In the genomic region with DNA sequence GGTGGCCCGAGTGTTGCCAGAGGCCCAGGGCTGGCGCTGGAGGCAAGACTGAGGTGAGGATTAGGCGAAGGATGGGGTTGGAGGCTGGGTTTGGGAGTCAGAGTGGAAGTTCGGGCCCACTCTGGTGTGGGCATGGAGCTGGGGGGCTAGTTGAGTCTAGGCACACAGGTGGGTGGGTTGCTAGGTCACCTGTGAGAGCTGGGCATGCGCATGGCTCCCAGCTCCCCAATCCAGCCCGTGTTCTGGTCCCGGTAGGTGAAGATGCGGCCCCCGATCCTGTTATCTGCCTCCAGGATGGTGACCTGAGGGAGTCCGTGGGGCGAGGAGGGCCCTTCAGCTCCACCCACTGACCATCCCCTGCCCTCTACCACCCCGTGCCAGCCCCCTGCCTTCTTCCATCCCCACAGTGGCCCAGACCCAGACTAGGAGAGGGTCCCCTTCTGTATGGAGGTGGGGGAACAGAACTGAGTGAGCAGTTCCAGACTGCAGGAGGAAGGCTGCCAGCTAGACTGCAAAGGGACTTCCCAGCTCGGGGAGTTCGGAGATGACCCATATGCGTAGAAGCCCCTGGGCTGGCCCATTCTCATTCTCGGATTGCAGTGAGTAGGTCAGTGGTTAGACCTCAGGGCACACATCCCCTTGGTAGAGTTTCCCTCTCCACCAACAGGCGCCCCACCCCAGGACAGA, we compare ENCODE assay signal across 2 cellular contexts.
TF ChIP-seq lines count a peak whose summit lies in the region.

No MANE protein-coding gene starts in this region.

TF ChIP-seq in IMR-90, 13 proteins besides CTCF, POLR2A, EP300 and RAD21:
- TF ChIP-seq CEBPB (IDR thresholded peaks at IDR 0.05; ENCODE audit: low read depth, low read length) (no peak), MAZ (IDR thresholded peaks at IDR 0.05; ENCODE audit: borderline replicate concordance, low read depth, low read length) (no peak), BHLHE40 (IDR thresholded peaks at IDR 0.05; ENCODE audit: low read depth, low read length) (no peak), MXI1 (IDR thresholded peaks at IDR 0.05; ENCODE audit: borderline replicate concordance, low read depth, low read length) (no peak), RFX5 (IDR thresholded peaks at IDR 0.05; ENCODE audit: low read depth, low read length) (no peak), NFE2L2 (IDR thresholded peaks at IDR 0.05; ENCODE audit: low read depth, low read length) (no peak), CHD1 (IDR thresholded peaks at IDR 0.05; ENCODE audit: low read depth, low read length) (no peak), RCOR1 (IDR thresholded peaks at IDR 0.05; ENCODE audit: insufficient replicate concordance, low read length) (no peak), FOS (IDR thresholded peaks at IDR 0.05; ENCODE audit: low read depth, low read length) (no peak)
- TF ChIP-seq, protein P1, sequence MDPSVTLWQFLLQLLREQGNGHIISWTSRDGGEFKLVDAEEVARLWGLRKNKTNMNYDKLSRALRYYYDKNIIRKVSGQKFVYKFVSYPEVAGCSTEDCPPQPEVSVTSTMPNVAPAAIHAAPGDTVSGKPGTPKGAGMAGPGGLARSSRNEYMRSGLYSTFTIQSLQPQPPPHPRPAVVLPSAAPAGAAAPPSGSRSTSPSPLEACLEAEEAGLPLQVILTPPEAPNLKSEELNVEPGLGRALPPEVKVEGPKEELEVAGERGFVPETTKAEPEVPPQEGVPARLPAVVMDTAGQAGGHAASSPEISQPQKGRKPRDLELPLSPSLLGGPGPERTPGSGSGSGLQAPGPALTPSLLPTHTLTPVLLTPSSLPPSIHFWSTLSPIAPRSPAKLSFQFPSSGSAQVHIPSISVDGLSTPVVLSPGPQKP (IDR thresholded peaks at IDR 0.05; ENCODE audit: borderline replicate concordance, low read depth, low read length) = no peak
- TF ChIP-seq, protein P2, sequence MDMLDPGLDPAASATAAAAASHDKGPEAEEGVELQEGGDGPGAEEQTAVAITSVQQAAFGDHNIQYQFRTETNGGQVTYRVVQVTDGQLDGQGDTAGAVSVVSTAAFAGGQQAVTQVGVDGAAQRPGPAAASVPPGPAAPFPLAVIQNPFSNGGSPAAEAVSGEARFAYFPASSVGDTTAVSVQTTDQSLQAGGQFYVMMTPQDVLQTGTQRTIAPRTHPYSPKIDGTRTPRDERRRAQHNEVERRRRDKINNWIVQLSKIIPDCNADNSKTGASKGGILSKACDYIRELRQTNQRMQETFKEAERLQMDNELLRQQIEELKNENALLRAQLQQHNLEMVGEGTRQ (IDR thresholded peaks at IDR 0.05; ENCODE audit: low read depth, low read length) = no peak

TF ChIP-seq in GM12878, 131 proteins besides CTCF, POLR2A, EP300 and RAD21 (continues in another document):
- TF ChIP-seq, protein P3, sequence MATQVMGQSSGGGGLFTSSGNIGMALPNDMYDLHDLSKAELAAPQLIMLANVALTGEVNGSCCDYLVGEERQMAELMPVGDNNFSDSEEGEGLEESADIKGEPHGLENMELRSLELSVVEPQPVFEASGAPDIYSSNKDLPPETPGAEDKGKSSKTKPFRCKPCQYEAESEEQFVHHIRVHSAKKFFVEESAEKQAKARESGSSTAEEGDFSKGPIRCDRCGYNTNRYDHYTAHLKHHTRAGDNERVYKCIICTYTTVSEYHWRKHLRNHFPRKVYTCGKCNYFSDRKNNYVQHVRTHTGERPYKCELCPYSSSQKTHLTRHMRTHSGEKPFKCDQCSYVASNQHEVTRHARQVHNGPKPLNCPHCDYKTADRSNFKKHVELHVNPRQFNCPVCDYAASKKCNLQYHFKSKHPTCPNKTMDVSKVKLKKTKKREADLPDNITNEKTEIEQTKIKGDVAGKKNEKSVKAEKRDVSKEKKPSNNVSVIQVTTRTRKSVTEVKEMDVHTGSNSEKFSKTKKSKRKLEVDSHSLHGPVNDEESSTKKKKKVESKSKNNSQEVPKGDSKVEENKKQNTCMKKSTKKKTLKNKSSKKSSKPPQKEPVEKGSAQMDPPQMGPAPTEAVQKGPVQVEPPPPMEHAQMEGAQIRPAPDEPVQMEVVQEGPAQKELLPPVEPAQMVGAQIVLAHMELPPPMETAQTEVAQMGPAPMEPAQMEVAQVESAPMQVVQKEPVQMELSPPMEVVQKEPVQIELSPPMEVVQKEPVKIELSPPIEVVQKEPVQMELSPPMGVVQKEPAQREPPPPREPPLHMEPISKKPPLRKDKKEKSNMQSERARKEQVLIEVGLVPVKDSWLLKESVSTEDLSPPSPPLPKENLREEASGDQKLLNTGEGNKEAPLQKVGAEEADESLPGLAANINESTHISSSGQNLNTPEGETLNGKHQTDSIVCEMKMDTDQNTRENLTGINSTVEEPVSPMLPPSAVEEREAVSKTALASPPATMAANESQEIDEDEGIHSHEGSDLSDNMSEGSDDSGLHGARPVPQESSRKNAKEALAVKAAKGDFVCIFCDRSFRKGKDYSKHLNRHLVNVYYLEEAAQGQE (IDR thresholded peaks at IDR 0.05; ENCODE audit: low read depth, low read length) = no peak
- TF ChIP-seq TCF3 (IDR thresholded peaks at IDR 0.05; ENCODE audit: borderline replicate concordance, insufficient read depth, low read depth, low read length) (no peak), ETV6 (conservative IDR thresholded peaks at IDR 0.05 in 1 of 2, IDR thresholded peaks at IDR 0.05 in 1 of 2; ENCODE audit: borderline replicate concordance in 1 of 2, low read depth in 1 of 2) (peak in 1 of 2 experiments; percentile 52; a peak in 2 of 4 replicates), ZNF207 (IDR thresholded peaks at IDR 0.05; ENCODE audit: borderline replicate concordance) (no peak), ASH2L (IDR thresholded peaks at IDR 0.05; ENCODE audit: borderline replicate concordance, low read depth) (no peak), RELA (IDR thresholded peaks at IDR 0.05; ENCODE audit: borderline replicate concordance, partially characterized antibody) (peak; percentile 94), KLF5 (IDR thresholded peaks at IDR 0.05; ENCODE audit: partially characterized antibody) (no peak), POLR2AphosphoS5 (IDR thresholded peaks at IDR 0.05; ENCODE audit: low read length) (peak; percentile 76), SMC3 (IDR thresholded peaks at IDR 0.05; ENCODE audit: borderline replicate concordance, low read length) (no peak), NRF1 (conservative IDR thresholded peaks at IDR 0.05; ENCODE audit: low read depth, low read length) (no peak), IKZF2 (IDR thresholded peaks at IDR 0.05) (peak; percentile 73 to 81; a peak in 3 of 4 replicates), CHD2 (IDR thresholded peaks at IDR 0.05; ENCODE audit: borderline replicate concordance, low read depth, low read length) (peak; percentile 59; the same call in 1 of the 2 replicates), STAT1 (conservative IDR thresholded peaks at IDR 0.05) (no peak), HDAC2 (IDR thresholded peaks at IDR 0.05) (no peak), MYC (IDR thresholded peaks at IDR 0.05; ENCODE audit: insufficient read depth, insufficient read length, insufficient replicate concordance, low read length, severe bottlenecking) (no peak), RCOR1 (conservative IDR thresholded peaks at IDR 0.05; ENCODE audit: low read depth, low read length) (0 out of 2 replicates have a peak, but pooled peaks have one; percentile 24), CREM (IDR thresholded peaks at IDR 0.05; ENCODE audit: low read depth) (peak; percentile 40; the same call in 1 of the 2 replicates), EED (IDR thresholded peaks at IDR 0.05; ENCODE audit: low read depth) (peak; percentile 93), SRF (IDR thresholded peaks at IDR 0.05; ENCODE audit: low read depth in 2 of 2, low read length in 2 of 2) (no peak), TARDBP (IDR thresholded peaks at IDR 0.05; ENCODE audit: borderline replicate concordance) (no peak), RBBP5 (conservative IDR thresholded peaks at IDR 0.05) (no peak), MTA3 (IDR thresholded peaks at IDR 0.05; ENCODE audit: borderline replicate concordance, low read length) (0 out of 2 replicates have a peak, but pooled peaks have one; percentile 44)
- TF ChIP-seq, protein P4, sequence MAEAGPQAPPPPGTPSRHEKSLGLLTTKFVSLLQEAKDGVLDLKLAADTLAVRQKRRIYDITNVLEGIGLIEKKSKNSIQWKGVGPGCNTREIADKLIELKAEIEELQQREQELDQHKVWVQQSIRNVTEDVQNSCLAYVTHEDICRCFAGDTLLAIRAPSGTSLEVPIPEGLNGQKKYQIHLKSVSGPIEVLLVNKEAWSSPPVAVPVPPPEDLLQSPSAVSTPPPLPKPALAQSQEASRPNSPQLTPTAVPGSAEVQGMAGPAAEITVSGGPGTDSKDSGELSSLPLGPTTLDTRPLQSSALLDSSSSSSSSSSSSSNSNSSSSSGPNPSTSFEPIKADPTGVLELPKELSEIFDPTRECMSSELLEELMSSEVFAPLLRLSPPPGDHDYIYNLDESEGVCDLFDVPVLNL (IDR thresholded peaks at IDR 0.05; ENCODE audit: low read depth, low read length) = no peak
- TF ChIP-seq, protein P5, sequence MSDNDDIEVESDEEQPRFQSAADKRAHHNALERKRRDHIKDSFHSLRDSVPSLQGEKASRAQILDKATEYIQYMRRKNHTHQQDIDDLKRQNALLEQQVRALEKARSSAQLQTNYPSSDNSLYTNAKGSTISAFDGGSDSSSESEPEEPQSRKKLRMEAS (IDR thresholded peaks at IDR 0.05; ENCODE audit: low read depth, low read length) = no peak
- TF ChIP-seq, protein P1 (IDR thresholded peaks at IDR 0.05; ENCODE audit: low read depth, low read length) = no peak
- TF ChIP-seq, protein P6, sequence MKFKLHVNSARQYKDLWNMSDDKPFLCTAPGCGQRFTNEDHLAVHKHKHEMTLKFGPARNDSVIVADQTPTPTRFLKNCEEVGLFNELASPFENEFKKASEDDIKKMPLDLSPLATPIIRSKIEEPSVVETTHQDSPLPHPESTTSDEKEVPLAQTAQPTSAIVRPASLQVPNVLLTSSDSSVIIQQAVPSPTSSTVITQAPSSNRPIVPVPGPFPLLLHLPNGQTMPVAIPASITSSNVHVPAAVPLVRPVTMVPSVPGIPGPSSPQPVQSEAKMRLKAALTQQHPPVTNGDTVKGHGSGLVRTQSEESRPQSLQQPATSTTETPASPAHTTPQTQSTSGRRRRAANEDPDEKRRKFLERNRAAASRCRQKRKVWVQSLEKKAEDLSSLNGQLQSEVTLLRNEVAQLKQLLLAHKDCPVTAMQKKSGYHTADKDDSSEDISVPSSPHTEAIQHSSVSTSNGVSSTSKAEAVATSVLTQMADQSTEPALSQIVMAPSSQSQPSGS (IDR thresholded peaks at IDR 0.05; ENCODE audit: low read length) = no peak
- TF ChIP-seq, protein P7, sequence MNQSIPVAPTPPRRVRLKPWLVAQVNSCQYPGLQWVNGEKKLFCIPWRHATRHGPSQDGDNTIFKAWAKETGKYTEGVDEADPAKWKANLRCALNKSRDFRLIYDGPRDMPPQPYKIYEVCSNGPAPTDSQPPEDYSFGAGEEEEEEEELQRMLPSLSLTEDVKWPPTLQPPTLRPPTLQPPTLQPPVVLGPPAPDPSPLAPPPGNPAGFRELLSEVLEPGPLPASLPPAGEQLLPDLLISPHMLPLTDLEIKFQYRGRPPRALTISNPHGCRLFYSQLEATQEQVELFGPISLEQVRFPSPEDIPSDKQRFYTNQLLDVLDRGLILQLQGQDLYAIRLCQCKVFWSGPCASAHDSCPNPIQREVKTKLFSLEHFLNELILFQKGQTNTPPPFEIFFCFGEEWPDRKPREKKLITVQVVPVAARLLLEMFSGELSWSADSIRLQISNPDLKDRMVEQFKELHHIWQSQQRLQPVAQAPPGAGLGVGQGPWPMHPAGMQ (IDR thresholded peaks at IDR 0.05; ENCODE audit: borderline replicate concordance) = no peak
- TF ChIP-seq, protein P8, sequence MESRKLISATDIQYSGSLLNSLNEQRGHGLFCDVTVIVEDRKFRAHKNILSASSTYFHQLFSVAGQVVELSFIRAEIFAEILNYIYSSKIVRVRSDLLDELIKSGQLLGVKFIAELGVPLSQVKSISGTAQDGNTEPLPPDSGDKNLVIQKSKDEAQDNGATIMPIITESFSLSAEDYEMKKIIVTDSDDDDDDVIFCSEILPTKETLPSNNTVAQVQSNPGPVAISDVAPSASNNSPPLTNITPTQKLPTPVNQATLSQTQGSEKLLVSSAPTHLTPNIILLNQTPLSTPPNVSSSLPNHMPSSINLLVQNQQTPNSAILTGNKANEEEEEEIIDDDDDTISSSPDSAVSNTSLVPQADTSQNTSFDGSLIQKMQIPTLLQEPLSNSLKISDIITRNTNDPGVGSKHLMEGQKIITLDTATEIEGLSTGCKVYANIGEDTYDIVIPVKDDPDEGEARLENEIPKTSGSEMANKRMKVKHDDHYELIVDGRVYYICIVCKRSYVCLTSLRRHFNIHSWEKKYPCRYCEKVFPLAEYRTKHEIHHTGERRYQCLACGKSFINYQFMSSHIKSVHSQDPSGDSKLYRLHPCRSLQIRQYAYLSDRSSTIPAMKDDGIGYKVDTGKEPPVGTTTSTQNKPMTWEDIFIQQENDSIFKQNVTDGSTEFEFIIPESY (IDR thresholded peaks at IDR 0.05) = no peak
- TF ChIP-seq, protein P9, sequence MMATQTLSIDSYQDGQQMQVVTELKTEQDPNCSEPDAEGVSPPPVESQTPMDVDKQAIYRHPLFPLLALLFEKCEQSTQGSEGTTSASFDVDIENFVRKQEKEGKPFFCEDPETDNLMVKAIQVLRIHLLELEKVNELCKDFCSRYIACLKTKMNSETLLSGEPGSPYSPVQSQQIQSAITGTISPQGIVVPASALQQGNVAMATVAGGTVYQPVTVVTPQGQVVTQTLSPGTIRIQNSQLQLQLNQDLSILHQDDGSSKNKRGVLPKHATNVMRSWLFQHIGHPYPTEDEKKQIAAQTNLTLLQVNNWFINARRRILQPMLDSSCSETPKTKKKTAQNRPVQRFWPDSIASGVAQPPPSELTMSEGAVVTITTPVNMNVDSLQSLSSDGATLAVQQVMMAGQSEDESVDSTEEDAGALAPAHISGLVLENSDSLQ (IDR thresholded peaks at IDR 0.05) = no peak
